ENCODE assay signal across 1 cellular context in the genomic region with DNA sequence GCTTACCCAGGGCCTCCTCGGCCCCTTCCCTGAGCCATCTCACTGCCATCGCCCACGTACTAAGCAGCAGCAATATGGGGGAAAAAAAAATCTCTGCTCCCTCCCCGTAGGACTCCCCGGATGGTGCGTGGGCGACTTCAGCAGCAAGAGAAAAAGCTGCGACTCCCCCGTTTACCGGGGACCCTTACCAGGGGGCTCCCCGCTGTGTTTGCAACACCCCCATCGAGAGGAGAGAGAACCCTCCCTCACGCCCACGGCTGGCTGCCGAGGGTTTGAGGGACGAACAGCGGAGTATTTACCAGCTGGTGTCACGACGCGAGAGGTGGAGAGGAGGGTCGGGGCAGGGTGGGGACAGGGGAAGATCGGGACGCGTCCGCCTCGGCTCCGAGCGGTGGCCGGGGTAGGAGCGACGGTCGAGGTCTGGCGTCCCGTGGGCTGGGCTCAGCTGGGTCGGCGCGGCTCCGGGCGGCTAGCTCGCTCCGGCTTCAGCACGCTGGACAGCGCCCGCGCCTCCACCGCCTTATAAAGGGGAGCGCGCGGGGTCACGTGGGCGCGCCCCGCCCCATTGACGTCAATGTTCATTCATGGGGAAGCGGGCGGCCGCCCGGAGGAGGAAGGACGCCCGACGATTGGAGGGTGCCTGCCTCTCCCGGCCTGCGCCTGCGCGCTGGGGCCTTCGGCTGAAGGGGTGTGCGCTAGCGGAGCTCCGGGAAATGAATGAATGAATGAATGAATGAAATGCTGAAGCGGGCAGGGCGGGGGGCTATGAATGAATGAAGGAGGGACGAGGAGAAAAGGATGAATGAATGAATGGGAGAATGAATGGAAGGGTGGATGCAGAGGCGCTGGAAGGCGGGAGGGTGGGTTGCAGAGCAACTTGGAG.
A peak's percentile ranks its signal among the peaks of the same experiment; 100 is the strongest.
TF ChIP-seq lines count a peak whose summit lies in the region.

TSS of gene VGF (minus strand) at position 495 of the 883 bp plus-strand sequence. CDS start 726 bp downstream, outside the sequence.

TF ChIP-seq in HEK293, 187 proteins besides CTCF, POLR2A, EP300 and RAD21 (continued from another document and continues in another):
- TF ChIP-seq, protein P1, sequence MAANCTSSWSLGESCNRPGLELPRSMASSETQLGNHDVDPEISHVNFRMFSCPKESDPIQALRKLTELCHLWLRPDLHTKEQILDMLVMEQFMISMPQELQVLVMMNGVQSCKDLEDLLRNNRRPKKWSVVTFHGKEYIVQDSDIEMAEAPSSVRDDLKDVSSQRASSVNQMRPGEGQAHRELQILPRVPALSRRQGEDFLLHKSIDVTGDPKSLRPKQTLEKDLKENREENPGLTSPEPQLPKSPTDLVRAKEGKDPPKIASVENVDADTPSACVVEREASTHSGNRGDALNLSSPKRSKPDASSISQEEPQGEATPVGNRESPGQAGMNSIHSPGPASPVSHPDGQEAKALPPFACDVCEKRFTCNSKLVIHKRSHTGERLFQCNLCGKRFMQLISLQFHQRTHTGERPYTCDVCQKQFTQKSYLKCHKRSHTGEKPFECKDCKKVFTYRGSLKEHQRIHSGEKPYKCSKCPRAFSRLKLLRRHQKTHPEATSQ (tag by site-specific recombination; IDR thresholded peaks at IDR 0.05), result peak; percentile 40; the same call in 1 of the 2 replicates
- TF ChIP-seq GFI1B (tag by site-specific recombination; IDR thresholded peaks at IDR 0.05) (no peak), KLF10 (tag by site-specific recombination; IDR thresholded peaks at IDR 0.05) (peak; percentile 97), ZNF335 (tag by site-specific recombination; conservative IDR thresholded peaks at IDR 0.05) (peak; percentile 68), ZNF311 (tag by site-specific recombination; IDR thresholded peaks at IDR 0.05; ENCODE audit: borderline replicate concordance) (no peak), ZNF148 (tag by site-specific recombination; IDR thresholded peaks at IDR 0.05; ENCODE audit: borderline replicate concordance) (no peak), ZNF169 (tag by site-specific recombination; IDR thresholded peaks at IDR 0.05) (no peak), ZNF19 (tag by site-specific recombination; IDR thresholded peaks at IDR 0.05; ENCODE audit: low read depth) (no peak), ZNF202 (tag by site-specific recombination; IDR thresholded peaks at IDR 0.05; ENCODE audit: borderline replicate concordance) (no peak), ZNF585B (tag by site-specific recombination; IDR thresholded peaks at IDR 0.05) (no peak), ZNF548 (tag by site-specific recombination; IDR thresholded peaks at IDR 0.05) (no peak), ZNF292 (tag by site-specific recombination; IDR thresholded peaks at IDR 0.05; ENCODE audit: borderline replicate concordance, low read depth) (no peak), ZNF626 (tag by site-specific recombination; IDR thresholded peaks at IDR 0.05) (no peak), MYNN (tag by site-specific recombination; IDR thresholded peaks at IDR 0.05; ENCODE audit: borderline replicate concordance) (no peak; the same call in 1 of the 2 replicates), ZFP37 (tag by site-specific recombination; IDR thresholded peaks at IDR 0.05) (no peak; the same call in 1 of the 2 replicates), SCRT2 (tag by site-specific recombination; IDR thresholded peaks at IDR 0.05) (no peak), ZNF501 (tag by site-specific recombination; IDR thresholded peaks at IDR 0.05) (peak; percentile 60; the same call in 1 of the 2 replicates), ZFP41 (tag by site-specific recombination; IDR thresholded peaks at IDR 0.05; ENCODE audit: borderline replicate concordance) (no peak), SP3 (tag by site-specific recombination; IDR thresholded peaks at IDR 0.05) (peak; percentile 91), ZFP69B (tag by site-specific recombination; IDR thresholded peaks at IDR 0.05) (no peak), ZNF175 (tag by site-specific recombination; IDR thresholded peaks at IDR 0.05) (no peak), ZFHX2 (tag by site-specific recombination; conservative IDR thresholded peaks at IDR 0.05) (peak; percentile 97), ZNF354C (tag by site-specific recombination; IDR thresholded peaks at IDR 0.05; ENCODE audit: borderline replicate concordance, low read depth) (no peak), ZNF404 (tag by site-specific recombination; IDR thresholded peaks at IDR 0.05) (no peak), ZNF324 (tag by site-specific recombination; IDR thresholded peaks at IDR 0.05) (peak; percentile 76; the same call in 1 of the 2 replicates), SP7 (tag by site-specific recombination; IDR thresholded peaks at IDR 0.05) (peak; percentile 75), ZNF530 (tag by site-specific recombination; IDR thresholded peaks at IDR 0.05; ENCODE audit: low read depth) (no peak), ZBTB21 (tag by site-specific recombination; IDR thresholded peaks at IDR 0.05) (peak; percentile 76; the same call in 1 of the 2 replicates), ZBTB8A (tag by site-specific recombination; IDR thresholded peaks at IDR 0.05) (peak; percentile 91), KLF1 (tag by site-specific recombination; IDR thresholded peaks at IDR 0.05) (peak; percentile 93), ZNF24 (tag by site-specific recombination; IDR thresholded peaks at IDR 0.05) (peak; percentile 100), ZNF473 (tag by site-specific recombination; IDR thresholded peaks at IDR 0.05) (no peak), GLIS2 (tag by site-specific recombination; IDR thresholded peaks at IDR 0.05) (peak; percentile 24; the same call in 1 of the 2 replicates), ZBTB20 (tag by site-specific recombination; IDR thresholded peaks at IDR 0.05) (no peak), ZNF621 (tag by site-specific recombination; IDR thresholded peaks at IDR 0.05) (no peak), ZBTB7A (tag by site-specific recombination; IDR thresholded peaks at IDR 0.05; ENCODE audit: low read depth) (no peak; the same call in 1 of the 2 replicates), ZNF248 (tag by site-specific recombination; IDR thresholded peaks at IDR 0.05) (no peak)
- TF ChIP-seq, protein P2, sequence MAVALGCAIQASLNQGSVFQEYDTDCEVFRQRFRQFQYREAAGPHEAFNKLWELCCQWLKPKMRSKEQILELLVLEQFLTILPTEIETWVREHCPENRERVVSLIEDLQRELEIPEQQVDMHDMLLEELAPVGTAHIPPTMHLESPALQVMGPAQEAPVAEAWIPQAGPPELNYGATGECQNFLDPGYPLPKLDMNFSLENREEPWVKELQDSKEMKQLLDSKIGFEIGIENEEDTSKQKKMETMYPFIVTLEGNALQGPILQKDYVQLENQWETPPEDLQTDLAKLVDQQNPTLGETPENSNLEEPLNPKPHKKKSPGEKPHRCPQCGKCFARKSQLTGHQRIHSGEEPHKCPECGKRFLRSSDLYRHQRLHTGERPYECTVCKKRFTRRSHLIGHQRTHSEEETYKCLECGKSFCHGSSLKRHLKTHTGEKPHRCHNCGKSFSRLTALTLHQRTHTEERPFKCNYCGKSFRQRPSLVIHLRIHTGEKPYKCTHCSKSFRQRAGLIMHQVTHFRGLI (tag by site-specific recombination; IDR thresholded peaks at IDR 0.05), result peak; percentile 76
- TF ChIP-seq, protein P3, sequence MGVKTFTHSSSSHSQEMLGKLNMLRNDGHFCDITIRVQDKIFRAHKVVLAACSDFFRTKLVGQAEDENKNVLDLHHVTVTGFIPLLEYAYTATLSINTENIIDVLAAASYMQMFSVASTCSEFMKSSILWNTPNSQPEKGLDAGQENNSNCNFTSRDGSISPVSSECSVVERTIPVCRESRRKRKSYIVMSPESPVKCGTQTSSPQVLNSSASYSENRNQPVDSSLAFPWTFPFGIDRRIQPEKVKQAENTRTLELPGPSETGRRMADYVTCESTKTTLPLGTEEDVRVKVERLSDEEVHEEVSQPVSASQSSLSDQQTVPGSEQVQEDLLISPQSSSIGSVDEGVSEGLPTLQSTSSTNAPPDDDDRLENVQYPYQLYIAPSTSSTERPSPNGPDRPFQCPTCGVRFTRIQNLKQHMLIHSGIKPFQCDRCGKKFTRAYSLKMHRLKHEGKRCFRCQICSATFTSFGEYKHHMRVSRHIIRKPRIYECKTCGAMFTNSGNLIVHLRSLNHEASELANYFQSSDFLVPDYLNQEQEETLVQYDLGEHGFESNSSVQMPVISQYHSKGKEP (tag by site-specific recombination; IDR thresholded peaks at IDR 0.05), result no peak
- TF ChIP-seq, protein P4, sequence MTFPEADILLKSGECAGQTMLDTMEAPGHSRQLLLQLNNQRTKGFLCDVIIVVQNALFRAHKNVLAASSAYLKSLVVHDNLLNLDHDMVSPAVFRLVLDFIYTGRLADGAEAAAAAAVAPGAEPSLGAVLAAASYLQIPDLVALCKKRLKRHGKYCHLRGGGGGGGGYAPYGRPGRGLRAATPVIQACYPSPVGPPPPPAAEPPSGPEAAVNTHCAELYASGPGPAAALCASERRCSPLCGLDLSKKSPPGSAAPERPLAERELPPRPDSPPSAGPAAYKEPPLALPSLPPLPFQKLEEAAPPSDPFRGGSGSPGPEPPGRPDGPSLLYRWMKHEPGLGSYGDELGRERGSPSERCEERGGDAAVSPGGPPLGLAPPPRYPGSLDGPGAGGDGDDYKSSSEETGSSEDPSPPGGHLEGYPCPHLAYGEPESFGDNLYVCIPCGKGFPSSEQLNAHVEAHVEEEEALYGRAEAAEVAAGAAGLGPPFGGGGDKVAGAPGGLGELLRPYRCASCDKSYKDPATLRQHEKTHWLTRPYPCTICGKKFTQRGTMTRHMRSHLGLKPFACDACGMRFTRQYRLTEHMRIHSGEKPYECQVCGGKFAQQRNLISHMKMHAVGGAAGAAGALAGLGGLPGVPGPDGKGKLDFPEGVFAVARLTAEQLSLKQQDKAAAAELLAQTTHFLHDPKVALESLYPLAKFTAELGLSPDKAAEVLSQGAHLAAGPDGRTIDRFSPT (tag by site-specific recombination; IDR thresholded peaks at IDR 0.05), result no peak
- TF ChIP-seq, protein P5, sequence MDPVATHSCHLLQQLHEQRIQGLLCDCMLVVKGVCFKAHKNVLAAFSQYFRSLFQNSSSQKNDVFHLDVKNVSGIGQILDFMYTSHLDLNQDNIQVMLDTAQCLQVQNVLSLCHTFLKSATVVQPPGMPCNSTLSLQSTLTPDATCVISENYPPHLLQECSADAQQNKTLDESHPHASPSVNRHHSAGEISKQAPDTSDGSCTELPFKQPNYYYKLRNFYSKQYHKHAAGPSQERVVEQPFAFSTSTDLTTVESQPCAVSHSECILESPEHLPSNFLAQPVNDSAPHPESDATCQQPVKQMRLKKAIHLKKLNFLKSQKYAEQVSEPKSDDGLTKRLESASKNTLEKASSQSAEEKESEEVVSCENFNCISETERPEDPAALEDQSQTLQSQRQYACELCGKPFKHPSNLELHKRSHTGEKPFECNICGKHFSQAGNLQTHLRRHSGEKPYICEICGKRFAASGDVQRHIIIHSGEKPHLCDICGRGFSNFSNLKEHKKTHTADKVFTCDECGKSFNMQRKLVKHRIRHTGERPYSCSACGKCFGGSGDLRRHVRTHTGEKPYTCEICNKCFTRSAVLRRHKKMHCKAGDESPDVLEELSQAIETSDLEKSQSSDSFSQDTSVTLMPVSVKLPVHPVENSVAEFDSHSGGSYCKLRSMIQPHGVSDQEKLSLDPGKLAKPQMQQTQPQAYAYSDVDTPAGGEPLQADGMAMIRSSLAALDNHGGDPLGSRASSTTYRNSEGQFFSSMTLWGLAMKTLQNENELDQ (tag by site-specific recombination; IDR thresholded peaks at IDR 0.05; ENCODE audit: low read depth), result no peak
- TF ChIP-seq, protein P6, sequence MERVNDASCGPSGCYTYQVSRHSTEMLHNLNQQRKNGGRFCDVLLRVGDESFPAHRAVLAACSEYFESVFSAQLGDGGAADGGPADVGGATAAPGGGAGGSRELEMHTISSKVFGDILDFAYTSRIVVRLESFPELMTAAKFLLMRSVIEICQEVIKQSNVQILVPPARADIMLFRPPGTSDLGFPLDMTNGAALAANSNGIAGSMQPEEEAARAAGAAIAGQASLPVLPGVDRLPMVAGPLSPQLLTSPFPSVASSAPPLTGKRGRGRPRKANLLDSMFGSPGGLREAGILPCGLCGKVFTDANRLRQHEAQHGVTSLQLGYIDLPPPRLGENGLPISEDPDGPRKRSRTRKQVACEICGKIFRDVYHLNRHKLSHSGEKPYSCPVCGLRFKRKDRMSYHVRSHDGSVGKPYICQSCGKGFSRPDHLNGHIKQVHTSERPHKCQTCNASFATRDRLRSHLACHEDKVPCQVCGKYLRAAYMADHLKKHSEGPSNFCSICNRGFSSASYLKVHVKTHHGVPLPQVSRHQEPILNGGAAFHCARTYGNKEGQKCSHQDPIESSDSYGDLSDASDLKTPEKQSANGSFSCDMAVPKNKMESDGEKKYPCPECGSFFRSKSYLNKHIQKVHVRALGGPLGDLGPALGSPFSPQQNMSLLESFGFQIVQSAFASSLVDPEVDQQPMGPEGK (tag by site-specific recombination; IDR thresholded peaks at IDR 0.05), result peak; percentile 94
- TF ChIP-seq, protein P7, sequence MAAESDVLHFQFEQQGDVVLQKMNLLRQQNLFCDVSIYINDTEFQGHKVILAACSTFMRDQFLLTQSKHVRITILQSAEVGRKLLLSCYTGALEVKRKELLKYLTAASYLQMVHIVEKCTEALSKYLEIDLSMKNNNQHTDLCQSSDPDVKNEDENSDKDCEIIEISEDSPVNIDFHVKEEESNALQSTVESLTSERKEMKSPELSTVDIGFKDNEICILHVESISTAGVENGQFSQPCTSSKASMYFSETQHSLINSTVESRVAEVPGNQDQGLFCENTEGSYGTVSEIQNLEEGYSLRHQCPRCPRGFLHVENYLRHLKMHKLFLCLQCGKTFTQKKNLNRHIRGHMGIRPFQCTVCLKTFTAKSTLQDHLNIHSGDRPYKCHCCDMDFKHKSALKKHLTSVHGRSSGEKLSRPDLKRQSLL (tag by site-specific recombination; IDR thresholded peaks at IDR 0.05), result peak; percentile 63; the same call in 1 of the 2 replicates
